ENCODE assay signal across 36 cellular contexts in genomic region chr4:156534205-156534604, GRCh38.
"Had no signal": no experiment of that assay in that cellular context is flagged by ENCODE, and none has a peak within 500 bp of the region (broad histone marks: within the 10 kb centered on the region; RNA-seq: fewer than 3 reads in every experiment).

No MANE protein-coding gene starts in this region.

- H3K4me3 Mint-ChIP-seq: activated B cell treated with CpG ODN at 0.5 μM for 24 hours; activated CD4-positive, alpha-beta memory T cell treated with anti-CD3 and anti-CD28 coated beads for 36 hours; activated CD4-positive, alpha-beta T cell treated with anti-CD3 and anti-CD28 coated beads, Interleukin-2, amount 10 ng/mL, durations not matched to agents 24 days and 14 days; activated CD8-positive, alpha-beta T cell treated with anti-CD3 and anti-CD28 coated beads for 36 hours; activated naive CD4-positive, alpha-beta T cell treated with anti-CD3 and anti-CD28 coated beads for 36 hours; activated naive CD8-positive, alpha-beta T cell treated with anti-CD3 and anti-CD28 coated beads for 36 hours; activated T-cell treated with anti-CD3 and anti-CD28 coated beads, Interleukin-2, amount 50 U/mL, for 4 hours; activated T-cell treated with anti-CD3 and anti-CD28 coated beads, Interleukin-2, amount 50 U/mL, for 72 hours; activated T-helper 1 cell treated with anti-CD3 and anti-CD28 coated beads, Interleukin-12 subunit alpha, Interleukin-12 subunit beta, Interleukin-2, Interleukin-4 antibody, amounts not matched to agents 30 ng/mL and 10 ng/mL and 1 ng/mL, durations not matched to agents 14 hours and 24 hours and 36 hours; activated T-helper 17 cell treated with anti-CD3 and anti-CD28 coated beads, Interleukin-2, amount 50 U/mL, for 72 hours; brain; central memory CD8-positive, alpha-beta T cell; T-helper 1 cell treated with Interleukin-12 subunit alpha and Interleukin-12 subunit beta and Interleukin-4 antibody, amounts not matched to agents 30 μg/mL and 1 μg/mL, for 36 hours; T-helper 2 cell treated with Interferon-gamma antibody and Interleukin-4, amounts not matched to agents 5 μg/mL and 100 μg/mL, for 36 hours had no signal

- DNase-seq: activated B cell treated with CpG ODN at 0.5 μM for 24 hours; activated CD4-positive, alpha-beta memory T cell treated with anti-CD3 and anti-CD28 coated beads for 36 hours; activated CD4-positive, alpha-beta T cell treated with anti-CD3 and anti-CD28 coated beads for 4 hours; activated CD4-positive, alpha-beta T cell treated with anti-CD3 and anti-CD28 coated beads, Interleukin-2, amount 10 ng/mL, durations not matched to agents 24 days and 14 days; activated CD4-positive, alpha-beta T cell treated with anti-CD3 and anti-CD28 coated beads, Interleukin-2, amount 50 U/mL, for 1 hour; activated CD4-positive, alpha-beta T cell treated with anti-CD3 and anti-CD28 coated beads, Interleukin-2, amount 50 U/mL, for 4 hours; activated CD4-positive, CD25-positive, alpha-beta regulatory T cell treated with anti-CD3 and anti-CD28 coated beads, Interleukin-2, amount 50 U/mL, for 72 hours; activated CD8-positive, alpha-beta memory T cell treated with anti-CD3 and anti-CD28 coated beads, Interleukin-2, amount 50 U/mL, for 4 hours; activated CD8-positive, alpha-beta T cell treated with anti-CD3 and anti-CD28 coated beads for 36 hours; activated effector memory CD4-positive, alpha-beta T cell treated with anti-CD3 and anti-CD28 coated beads, Interleukin-2, amount 50 U/mL, for 16 hours; activated gamma-delta T cell treated with Interleukin-2 at 50 U/mL for 16 hours; activated naive CD4-positive, alpha-beta T cell; activated naive CD4-positive, alpha-beta T cell treated with anti-CD3 and anti-CD28 coated beads for 36 hours; activated naive CD4-positive, alpha-beta T cell treated with anti-CD3 and anti-CD28 coated beads, Interleukin-2, amount 50 U/mL, for 16 hours; activated naive CD8-positive, alpha-beta T cell treated with anti-CD3 and anti-CD28 coated beads for 36 hours; activated T-cell treated with anti-CD3 and anti-CD28 coated beads for 4 hours; activated T-cell treated with anti-CD3 and anti-CD28 coated beads, Interleukin-2, amount 50 U/mL, for 1 hour; activated T-cell treated with anti-CD3 and anti-CD28 coated beads, Interleukin-2, amount 50 U/mL, for 4 hours; activated T-cell treated with anti-CD3 and anti-CD28 coated beads, Interleukin-2, amount 50 U/mL, for 72 hours; adrenal gland; amniotic stem cell; aorta; caudate nucleus; cerebellar nuclear complex; T-helper 1 cell; T-helper 2 cell; T-helper 9 cell had no signal

- ATAC-seq: activated CD8-positive, alpha-beta T cell treated with anti-CD3 and anti-CD28 coated beads for 36 hours; activated naive CD4-positive, alpha-beta T cell treated with anti-CD3 and anti-CD28 coated beads, Interleukin-2, amount 50 U/mL, for 72 hours; activated T-cell treated with anti-CD3 and anti-CD28 coated beads, Interleukin-2, amount 50 U/mL, for 4 hours; activated T-cell treated with anti-CD3 and anti-CD28 coated beads, Interleukin-2, amount 50 U/mL, for 72 hours; activated T-helper 17 cell treated with anti-CD3 and anti-CD28 coated beads, Interleukin-2, amount 50 U/mL, for 72 hours had no signal

- H3K4me1 Mint-ChIP-seq: activated B cell treated with CpG ODN at 0.5 μM for 24 hours; activated CD4-positive, alpha-beta T cell treated with anti-CD3 and anti-CD28 coated beads, Interleukin-2, amount 10 ng/mL, durations not matched to agents 24 days and 14 days; activated naive CD8-positive, alpha-beta T cell treated with anti-CD3 and anti-CD28 coated beads for 36 hours; activated T-helper 17 cell treated with anti-CD3 and anti-CD28 coated beads, Interleukin-2, amount 50 U/mL, for 72 hours; central memory CD8-positive, alpha-beta T cell had no signal

- H3K9me3 Mint-ChIP-seq: activated CD4-positive, alpha-beta T cell treated with anti-CD3 and anti-CD28 coated beads, Interleukin-2, amount 10 ng/mL, durations not matched to agents 24 days and 14 days; activated T-helper 1 cell treated with anti-CD3 and anti-CD28 coated beads, Interleukin-12 subunit alpha, Interleukin-12 subunit beta, Interleukin-2, Interleukin-4 antibody, amounts not matched to agents 30 ng/mL and 10 ng/mL and 1 ng/mL, durations not matched to agents 14 hours and 24 hours and 36 hours; T-helper 1 cell treated with Interleukin-12 subunit alpha and Interleukin-12 subunit beta and Interleukin-4 antibody, amounts not matched to agents 30 μg/mL and 1 μg/mL, for 36 hours; T-helper 2 cell treated with Interferon-gamma antibody and Interleukin-4, amounts not matched to agents 5 μg/mL and 100 μg/mL, for 36 hours had no signal

- H3K27me3 Mint-ChIP-seq: activated B cell treated with CpG ODN at 0.5 μM for 24 hours; activated CD4-positive, alpha-beta memory T cell treated with anti-CD3 and anti-CD28 coated beads for 36 hours; activated CD4-positive, alpha-beta T cell treated with anti-CD3 and anti-CD28 coated beads, Interleukin-2, amount 10 ng/mL, durations not matched to agents 24 days and 14 days; activated CD8-positive, alpha-beta T cell treated with anti-CD3 and anti-CD28 coated beads for 36 hours; activated naive CD8-positive, alpha-beta T cell treated with anti-CD3 and anti-CD28 coated beads for 36 hours; activated T-helper 17 cell treated with anti-CD3 and anti-CD28 coated beads, Interleukin-2, amount 50 U/mL, for 72 hours; brain; central memory CD8-positive, alpha-beta T cell had no signal

- H3K27ac Mint-ChIP-seq: activated B cell treated with CpG ODN at 0.5 μM for 24 hours; activated CD4-positive, alpha-beta memory T cell treated with anti-CD3 and anti-CD28 coated beads for 36 hours; activated CD4-positive, alpha-beta T cell treated with anti-CD3 and anti-CD28 coated beads, Interleukin-2, amount 10 ng/mL, durations not matched to agents 24 days and 14 days; activated CD8-positive, alpha-beta T cell treated with anti-CD3 and anti-CD28 coated beads for 36 hours; activated naive CD4-positive, alpha-beta T cell treated with anti-CD3 and anti-CD28 coated beads for 36 hours; activated naive CD4-positive, alpha-beta T cell treated with anti-CD3 and anti-CD28 coated beads, Interleukin-2, amount 50 U/mL, for 72 hours; activated naive CD8-positive, alpha-beta T cell treated with anti-CD3 and anti-CD28 coated beads for 36 hours; activated T-cell treated with anti-CD3 and anti-CD28 coated beads, Interleukin-2, amount 50 U/mL, for 72 hours; activated T-helper 1 cell treated with anti-CD3 and anti-CD28 coated beads, Interleukin-12 subunit alpha, Interleukin-12 subunit beta, Interleukin-2, Interleukin-4 antibody, amounts not matched to agents 30 ng/mL and 10 ng/mL and 1 ng/mL, durations not matched to agents 14 hours and 24 hours and 36 hours; activated T-helper 17 cell treated with anti-CD3 and anti-CD28 coated beads, Interleukin-2, amount 50 U/mL, for 72 hours; brain; T-helper 1 cell treated with Interleukin-12 subunit alpha and Interleukin-12 subunit beta and Interleukin-4 antibody, amounts not matched to agents 30 μg/mL and 1 μg/mL, for 36 hours; T-helper 2 cell treated with Interferon-gamma antibody and Interleukin-4, amounts not matched to agents 5 μg/mL and 100 μg/mL, for 36 hours had no signal

- H3K27me3 ChIP-seq: cardiac muscle cell had no signal

- H3K4me1 ChIP-seq: adrenal gland had no signal

- H3K4me3 ChIP-seq: adrenal gland, cardiac muscle cell had no signal

- H3K27ac ChIP-seq: adrenal gland, cardiac muscle cell, VCaP had no signal

- H3K36me3 Mint-ChIP-seq: activated CD4-positive, alpha-beta memory T cell treated with anti-CD3 and anti-CD28 coated beads for 36 hours; activated naive CD4-positive, alpha-beta T cell treated with anti-CD3 and anti-CD28 coated beads, Interleukin-2, amount 50 U/mL, for 72 hours; activated naive CD8-positive, alpha-beta T cell treated with anti-CD3 and anti-CD28 coated beads for 36 hours; brain had no signal

- H3K36me3 ChIP-seq: adrenal gland, cardiac muscle cell had no signal
